In genomic region chr9:136278894-136279293, GRCh38 we compare ENCODE assay signal across 36 cellular contexts. TPM values are rescaled to one million over a fixed set of nuclear protein-coding genes. Genes with fewer than 3 reads are reported as not detected.
"Had no signal": no experiment of that assay in that cellular context is flagged by ENCODE, and none has a peak within 500 bp of the region (broad histone marks: within the 10 kb centered on the region; RNA-seq: fewer than 3 reads in every experiment).

No MANE protein-coding gene starts in this region.

- FAIRE-seq: astrocyte, bronchial epithelial cell had no signal

- H3K9me3 ChIP-seq: adrenal gland, ascending aorta, body of pancreas, breast epithelium had no signal

- DNase-seq: activated effector memory CD4-positive, alpha-beta T cell treated with anti-CD3 and anti-CD28 coated beads, Interleukin-2, amount 50 U/mL, for 16 hours; activated effector memory CD4-positive, alpha-beta T cell treated with Interleukin-2 at 50 U/mL for 16 hours; activated gamma-delta T cell; activated gamma-delta T cell treated with Interleukin-2 at 50 U/mL for 16 hours; activated naive CD4-positive, alpha-beta T cell; activated naive CD4-positive, alpha-beta T cell treated with anti-CD3 and anti-CD28 coated beads for 36 hours; activated naive CD4-positive, alpha-beta T cell treated with anti-CD3 and anti-CD28 coated beads, Interleukin-2, amount 10 ng/mL, durations not matched to agents 7 days and 5 days; activated naive CD4-positive, alpha-beta T cell treated with anti-CD3 and anti-CD28 coated beads, Interleukin-2, amount 50 U/mL, for 16 hours; activated naive CD4-positive, alpha-beta T cell treated with Interleukin-2 at 50 U/mL for 16 hours; activated naive CD8-positive, alpha-beta T cell treated with anti-CD3 and anti-CD28 coated beads for 36 hours; activated naive CD8-positive, alpha-beta T cell treated with anti-CD3 and anti-CD28 coated beads, Interleukin-2, amount 10 ng/mL, durations not matched to agents 7 days and 5 days; activated naive CD8-positive, alpha-beta T cell treated with anti-CD3 and anti-CD28 coated beads, Interleukin-2, amount 50 U/mL, for 24 hours; activated T-cell treated with anti-CD3 and anti-CD28 coated beads, Interleukin-2, amount 50 U/mL, for 24 hours; activated T-cell treated with anti-CD3 and anti-CD28 coated beads, Interleukin-2, amount 50 U/mL, for 4 hours; activated T-cell treated with anti-CD3 and anti-CD28 coated beads, Interleukin-2, amount 50 U/mL, for 48 hours; activated T-cell treated with anti-CD3 and anti-CD28 coated beads, Interleukin-2, amount 50 U/mL, for 72 hours; adrenal gland; amniotic stem cell; amygdala; anterior cingulate cortex; aorta; body of pancreas; brain microvascular endothelial cell; caudate nucleus; central memory CD4-positive, alpha-beta T cell; cerebellar nuclear complex had no signal

- H3K36me3 ChIP-seq: adrenal gland, ascending aorta, brain microvascular endothelial cell, breast epithelium, cardiac muscle cell had no signal

- H3K4me1 ChIP-seq: adrenal gland, breast epithelium had no signal

- ATAC-seq: activated naive CD4-positive, alpha-beta T cell treated with anti-CD3 and anti-CD28 coated beads, Interleukin-2, amount 50 U/mL, for 72 hours; activated naive CD8-positive, alpha-beta T cell treated with anti-CD3 and anti-CD28 coated beads, Interleukin-2, amount 50 U/mL, for 24 hours; activated T-cell treated with anti-CD3 and anti-CD28 coated beads, Interleukin-2, amount 50 U/mL, for 4 hours; activated T-cell treated with anti-CD3 and anti-CD28 coated beads, Interleukin-2, amount 50 U/mL, for 72 hours; activated T-helper 17 cell treated with anti-CD3 and anti-CD28 coated beads, Interleukin-2, amount 50 U/mL, for 72 hours; body of pancreas had no signal

- H3K27me3 ChIP-seq: ascending aorta, body of pancreas, cardiac muscle cell had no signal

- H3K27ac ChIP-seq: adrenal gland, ascending aorta, body of pancreas, brain microvascular endothelial cell, breast epithelium, cardiac muscle cell had no signal

- H3K4me3 ChIP-seq: adrenal gland, ascending aorta, body of pancreas, breast epithelium, cardiac muscle cell had no signal

RNA-seq across cellular contexts. Expression of gene CCDC187, which starts 25.0 kb away (rescaled TPM):
- total RNA-seq: activated naive CD4-positive, alpha-beta T cell treated with anti-CD3 and anti-CD28 coated beads for 36 hours; activated naive CD8-positive, alpha-beta T cell treated with anti-CD3 and anti-CD28 coated beads for 36 hours; activated naive CD8-positive, alpha-beta T cell treated with anti-CD3 and anti-CD28 coated beads, Interleukin-2, amount 10 ng/mL, durations not matched to agents 7 days and 5 days; activated T-cell treated with anti-CD3 and anti-CD28 coated beads, Interleukin-2, amount 50 U/mL, for 72 hours; activated T-helper 1 cell treated with anti-CD3 and anti-CD28 coated beads, Interleukin-12 subunit alpha, Interleukin-12 subunit beta, Interleukin-2, Interleukin-4 antibody, amounts not matched to agents 30 ng/mL and 10 ng/mL and 1 ng/mL, durations not matched to agents 14 hours and 24 hours and 36 hours; activated T-helper 2 cell treated with anti-CD3 and anti-CD28 coated beads, Interferon-gamma antibody, Interleukin-2, Interleukin-4, amounts not matched to agents 10 μg/mL and 5 μg/mL and 100 μg/mL, durations not matched to agents 14 hours and 24 hours and 36 hours; aorta; breast epithelium; bronchial epithelial cell; chondrocyte had no signal
- polyA plus RNA-seq: aorta had no signal
